In the genomic region with DNA sequence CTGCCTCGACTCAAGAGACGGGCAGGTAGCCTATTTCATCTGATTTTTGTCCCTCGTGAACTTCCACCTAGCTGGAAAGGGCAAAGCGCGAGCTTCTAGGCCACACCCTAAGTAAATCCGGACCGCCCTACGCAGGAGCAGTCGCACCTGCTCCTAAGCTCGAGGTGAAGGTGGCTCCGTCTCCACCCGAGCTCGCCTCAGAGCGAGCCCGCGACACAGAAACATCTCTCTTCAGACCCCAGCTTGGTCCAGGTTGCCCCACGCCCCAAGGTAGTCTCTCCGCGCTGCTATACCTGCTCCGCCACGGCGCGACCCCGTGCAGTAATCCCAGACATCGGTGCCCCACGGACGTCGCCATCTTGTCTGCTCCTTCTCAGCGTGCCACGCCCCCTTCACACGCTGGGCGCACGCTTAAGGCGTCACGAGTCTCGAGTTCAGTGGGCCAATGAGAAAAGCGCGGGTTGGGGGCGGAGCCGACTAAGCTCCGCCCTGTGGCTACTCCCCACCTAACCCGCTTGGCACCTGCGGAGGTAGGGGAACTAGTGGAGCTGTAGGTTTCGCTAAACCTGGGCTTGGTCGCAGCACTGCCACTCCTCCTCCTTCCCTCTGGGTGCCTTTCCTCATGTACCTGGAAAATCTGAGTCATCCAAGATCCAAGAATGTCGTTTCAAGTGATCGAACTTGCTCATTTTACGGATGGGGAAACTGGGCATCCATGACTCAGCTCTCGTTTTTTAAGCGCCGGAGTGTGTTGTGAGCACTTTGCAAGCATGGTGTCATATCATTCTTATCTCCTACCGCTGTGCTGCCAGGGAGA, we compare ENCODE assay signal across 8 cellular contexts. TPM values are rescaled to one million over a fixed set of nuclear protein-coding genes. Genes with fewer than 3 reads are reported as not detected.
DNase-seq lines count a peak whose midpoint lies in the region; ATAC-seq and TF ChIP-seq lines count a peak whose summit lies in the region.

A gene (minus strand): TSS at position 365 of the 817 bp plus-strand sequence. CDS start 7 bp downstream, at position 358.

- no peak for TF ChIP-seq CTCF in OCI-LY7 (conservative IDR thresholded peaks at IDR 0.05; ENCODE audit: low read length)

- peak within 1 kb of the TSS; percentile 97 for H3K4me2 ChIP-seq in OCI-LY7 (ENCODE audit: low read length)

- peak; percentile 83 for ATAC-seq in GM21515 (IDR thresholded peaks at IDR 0.05; ENCODE audit: unreplicated experiment)

- no peaks in the 10 kb centered on the region for H4K20me1 ChIP-seq in OCI-LY7 (ENCODE audit: insufficient read depth, low read length)

- H3K9me3 ChIP-seq in OCI-LY7 (ENCODE audit: low read length): no peaks in the 10 kb centered on the region
- H3K9me3 ChIP-seq in mononuclear cell (ENCODE audit: low read depth, low read length): no peaks in the 10 kb centered on the region

- no TSS peak for BruUV-seq in OCI-LY7 (replicated peaks; lab: Mats Ljungman, UMichigan)

- POLR2A ChIA-PET in OCI-LY7 (lab: Charles Lee): interaction anchor here (0.6 to 1.7 kb wide), 10 partner anchors 8 to 812 kb away, joined by 3 to 7 read pairs (median 3); a partner anchor contains a TSS

- H3K27me3 ChIP-seq in mononuclear cell (ENCODE audit: insufficient read depth, low read length): no peaks in the 10 kb centered on the region

- H2AFZ ChIP-seq in OCI-LY7 (ENCODE audit: low read length): peak within 1 kb of the TSS; percentile 97

- H3K79me2 ChIP-seq in OCI-LY7 (ENCODE audit: insufficient read depth, low read depth, low read length): peaks cover 40% of the 10 kb centered on the region

- H3K9me2 ChIP-seq in OCI-LY7 (ENCODE audit: insufficient read depth, low read length): no peaks in the 10 kb centered on the region

- CTCF ChIA-PET in OCI-LY7 (lab: Charles Lee; ENCODE audit: unreplicated experiment): interaction anchor here (1.0 to 1.6 kb wide), 2 partner anchors 15 to 308 kb away, joined by 3 to 4 read pairs; no protein-coding TSS in a partner anchor

- peaks cover 18% of the 10 kb centered on the region for H3K4me1 ChIP-seq in OCI-LY7 (ENCODE audit: insufficient read depth, low read length, poor library complexity, severe bottlenecking)
- peaks cover 22% of the 10 kb centered on the region for H3K4me1 ChIP-seq in mononuclear cell (ENCODE audit: insufficient read depth, low read length)

- intact Hi-C loops in OCI-LY7 (cut with micrococcal nuclease; ENCODE audit: unreplicated experiment): loop anchor here (1.0 to 10.0 kb wide), 4 partner anchors 32 to 308 kb away; no protein-coding TSS in a partner anchor

- no peaks in the 10 kb centered on the region for H3K36me3 ChIP-seq in OCI-LY7 (ENCODE audit: insufficient read depth, low read length)

- peak within 1 kb of the TSS; percentile 95 for H3K4me3 ChIP-seq in OCI-LY7 (ENCODE audit: low read depth, low read length, poor library complexity, severe bottlenecking)
- peak within 1 kb of the TSS; percentile 81 for H3K4me3 ChIP-seq in mononuclear cell (ENCODE audit: low read length)

- peak within 1 kb of the TSS; percentile 8 for H3K27ac ChIP-seq in OCI-LY7 (ENCODE audit: low read depth, low read length, poor library complexity, severe bottlenecking)

- DNase-seq in D341Med (ENCODE audit: low spot score) (peak; percentile 97), HuH-7.5 (ENCODE audit: low spot score) (peak; percentile 91), OCI-LY7 (ENCODE audit: low spot score) (peak; percentile 98), activated T-cell treated with anti-CD3 and anti-CD28 coated beads for 24 hours (ENCODE audit: low read depth) (peak; percentile 94), epidermal melanocyte (ENCODE audit: insufficient read length, low spot score) (peak; percentile 95)
- peak; percentile 89 to 91 for DNase-seq in stimulated activated CD8-positive, alpha-beta memory T cell treated with anti-CD3 and anti-CD28 coated beads, Interleukin-4, amount 100 ng/mL, for 1 hour (ENCODE audit: low read depth in 2 of 2, low spot score in 1 of 2)

RNA-seq across cellular contexts. Expression of the gene that starts here (rescaled TPM):
- 21.5 and 25.7 TPM in 2 replicates for total RNA-seq in OCI-LY7 (2014; rRNA removed; shearing (Covaris generic))
- total RNA-seq in OCI-LY7 (2022) (39.4 and 51.9 TPM in 2 replicates), mononuclear cell (21.6 TPM)

Comparison
In these comparisons a context has a peak if more than half of its experiments do, and no peak if none do; other contexts are left out.
1. Peak in every context shown above with its lines: DNase-seq, ATAC-seq, H3K4me3 ChIP-seq and H3K27ac ChIP-seq.